ENCODE assay signal across 1 cellular context in the genomic region with DNA sequence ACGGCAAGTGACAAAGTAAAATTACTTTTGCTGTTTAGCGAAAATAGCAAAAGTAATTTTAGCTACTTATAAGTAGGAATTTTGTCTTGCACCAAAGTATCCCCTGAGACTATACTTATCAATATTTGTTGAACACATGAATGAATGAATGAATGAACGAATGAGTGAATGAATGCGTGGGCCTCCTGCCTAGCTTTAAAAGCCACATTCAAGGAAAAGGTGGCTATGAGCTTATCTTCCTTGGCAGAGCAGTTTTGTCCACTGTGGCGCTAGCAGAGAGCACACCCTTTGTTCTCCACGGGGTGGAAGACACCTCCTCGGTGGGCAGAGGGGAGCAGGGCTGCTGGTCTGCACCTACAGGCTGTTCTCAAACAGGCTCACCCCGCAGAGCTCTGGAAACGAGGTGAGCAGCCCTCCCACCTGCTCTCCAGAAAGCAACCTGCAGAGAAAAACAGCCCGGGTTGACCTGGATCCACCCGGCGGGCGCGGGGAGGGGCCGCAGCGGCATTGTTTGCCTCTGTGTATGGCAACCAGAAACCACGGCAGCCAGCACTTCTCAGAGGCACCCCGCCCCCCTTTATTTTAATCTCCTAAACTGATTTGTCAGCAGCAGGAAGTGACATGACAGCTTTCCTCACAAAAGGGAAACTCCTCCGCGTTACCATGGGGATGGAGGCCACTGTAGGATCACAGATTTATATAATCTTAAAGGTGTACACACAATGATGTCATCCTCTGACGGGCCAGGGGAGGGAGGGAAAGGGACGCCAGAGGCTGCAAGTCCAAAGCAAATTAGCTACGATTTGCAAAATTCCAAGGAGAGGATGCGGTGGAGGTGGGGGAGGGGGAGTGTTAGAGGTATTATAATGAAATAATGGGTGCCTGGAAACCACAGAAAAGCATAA.
A peak's percentile ranks its signal among the peaks of the same experiment; 100 is the strongest.
TF ChIP-seq lines count a peak whose summit lies in the region.

No MANE protein-coding gene starts in this region.

TF ChIP-seq in K562, 482 proteins besides CTCF, POLR2A, EP300 and RAD21 (continued from another document):
- TF ChIP-seq SP2 (IDR thresholded peaks at IDR 0.05; ENCODE audit: extremely low read depth, low read depth, low read length, poor library complexity, severe bottlenecking) (no peak), TFAM (CRISPR knock-in tag; conservative IDR thresholded peaks at IDR 0.05) (no peak), ZNF263 (CRISPR knock-in tag; IDR thresholded peaks at IDR 0.05; ENCODE audit: borderline replicate concordance) (0 out of 2 replicates have a peak, but pooled peaks have one; percentile 9), VEZF1 (CRISPR knock-in tag; IDR thresholded peaks at IDR 0.05) (peak; percentile 95), ZBTB11 (CRISPR knock-in tag; IDR thresholded peaks at IDR 0.05) (0 out of 6 replicates have a peak, but pooled peaks of 1 of the 3 experiments have one; percentile 20), SAFB2 (IDR thresholded peaks at IDR 0.05; ENCODE audit: borderline replicate concordance, low read depth, low read length, severe bottlenecking) (no peak), JUNB (CRISPR knock-in tag; conservative IDR thresholded peaks at IDR 0.05) (no peak), NBN (IDR thresholded peaks at IDR 0.05; ENCODE audit: low read depth) (peak; percentile 51; the same call in 1 of the 2 replicates), KAT2B (IDR thresholded peaks at IDR 0.05; ENCODE audit: low read depth, low read length) (no peak), TEAD1 (CRISPR knock-in tag; IDR thresholded peaks at IDR 0.05) (no peak; a peak in 1 of 4 replicates), MBD2 (IDR thresholded peaks at IDR 0.05; ENCODE audit: borderline replicate concordance, low read depth) (peak; percentile 53; the same call in 1 of the 2 replicates), RB1 (IDR thresholded peaks at IDR 0.05; ENCODE audit: low read depth) (peak; percentile 40; the same call in 1 of the 2 replicates), ARNT (IDR thresholded peaks at IDR 0.05) (peak in 1 of 2 experiments; percentile 32; a peak in 1 of 4 replicates), BACH1 (tag; IDR thresholded peaks at IDR 0.05) (no peak), CCAR2 (IDR thresholded peaks at IDR 0.05; ENCODE audit: low read depth, low read length) (no peak), BRD4 (IDR thresholded peaks at IDR 0.05) (no peak), TCF3 (CRISPR knock-in tag; IDR thresholded peaks at IDR 0.05) (0 out of 2 replicates have a peak, but pooled peaks have one; percentile 25), MAFF (IDR thresholded peaks at IDR 0.05; ENCODE audit: low read length) (peak; percentile 76), DACH1 (IDR thresholded peaks at IDR 0.05; ENCODE audit: partially characterized antibody) (no peak), CBX1 (IDR thresholded peaks at IDR 0.05; ENCODE audit: low read depth) (0 out of 2 replicates have a peak, but pooled peaks have one; percentile 5), PRDM10 (IDR thresholded peaks at IDR 0.05; ENCODE audit: partially characterized antibody) (no peak)
- TF ChIP-seq, protein P1, sequence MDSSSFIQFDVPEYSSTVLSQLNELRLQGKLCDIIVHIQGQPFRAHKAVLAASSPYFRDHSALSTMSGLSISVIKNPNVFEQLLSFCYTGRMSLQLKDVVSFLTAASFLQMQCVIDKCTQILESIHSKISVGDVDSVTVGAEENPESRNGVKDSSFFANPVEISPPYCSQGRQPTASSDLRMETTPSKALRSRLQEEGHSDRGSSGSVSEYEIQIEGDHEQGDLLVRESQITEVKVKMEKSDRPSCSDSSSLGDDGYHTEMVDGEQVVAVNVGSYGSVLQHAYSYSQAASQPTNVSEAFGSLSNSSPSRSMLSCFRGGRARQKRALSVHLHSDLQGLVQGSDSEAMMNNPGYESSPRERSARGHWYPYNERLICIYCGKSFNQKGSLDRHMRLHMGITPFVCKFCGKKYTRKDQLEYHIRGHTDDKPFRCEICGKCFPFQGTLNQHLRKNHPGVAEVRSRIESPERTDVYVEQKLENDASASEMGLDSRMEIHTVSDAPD (CRISPR knock-in tag; IDR thresholded peaks at IDR 0.05), result no peak
- TF ChIP-seq, protein P2, sequence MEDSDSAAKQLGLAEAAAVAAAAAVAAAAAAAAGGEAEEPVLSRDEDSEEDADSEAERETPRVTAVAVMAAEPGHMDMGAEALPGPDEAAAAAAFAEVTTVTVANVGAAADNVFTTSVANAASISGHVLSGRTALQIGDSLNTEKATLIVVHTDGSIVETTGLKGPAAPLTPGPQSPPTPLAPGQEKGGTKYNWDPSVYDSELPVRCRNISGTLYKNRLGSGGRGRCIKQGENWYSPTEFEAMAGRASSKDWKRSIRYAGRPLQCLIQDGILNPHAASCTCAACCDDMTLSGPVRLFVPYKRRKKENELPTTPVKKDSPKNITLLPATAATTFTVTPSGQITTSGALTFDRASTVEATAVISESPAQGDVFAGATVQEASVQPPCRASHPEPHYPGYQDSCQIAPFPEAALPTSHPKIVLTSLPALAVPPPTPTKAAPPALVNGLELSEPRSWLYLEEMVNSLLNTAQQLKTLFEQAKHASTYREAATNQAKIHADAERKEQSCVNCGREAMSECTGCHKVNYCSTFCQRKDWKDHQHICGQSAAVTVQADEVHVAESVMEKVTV (CRISPR knock-in tag; IDR thresholded peaks at IDR 0.05), result no peak
- TF ChIP-seq, protein P3, sequence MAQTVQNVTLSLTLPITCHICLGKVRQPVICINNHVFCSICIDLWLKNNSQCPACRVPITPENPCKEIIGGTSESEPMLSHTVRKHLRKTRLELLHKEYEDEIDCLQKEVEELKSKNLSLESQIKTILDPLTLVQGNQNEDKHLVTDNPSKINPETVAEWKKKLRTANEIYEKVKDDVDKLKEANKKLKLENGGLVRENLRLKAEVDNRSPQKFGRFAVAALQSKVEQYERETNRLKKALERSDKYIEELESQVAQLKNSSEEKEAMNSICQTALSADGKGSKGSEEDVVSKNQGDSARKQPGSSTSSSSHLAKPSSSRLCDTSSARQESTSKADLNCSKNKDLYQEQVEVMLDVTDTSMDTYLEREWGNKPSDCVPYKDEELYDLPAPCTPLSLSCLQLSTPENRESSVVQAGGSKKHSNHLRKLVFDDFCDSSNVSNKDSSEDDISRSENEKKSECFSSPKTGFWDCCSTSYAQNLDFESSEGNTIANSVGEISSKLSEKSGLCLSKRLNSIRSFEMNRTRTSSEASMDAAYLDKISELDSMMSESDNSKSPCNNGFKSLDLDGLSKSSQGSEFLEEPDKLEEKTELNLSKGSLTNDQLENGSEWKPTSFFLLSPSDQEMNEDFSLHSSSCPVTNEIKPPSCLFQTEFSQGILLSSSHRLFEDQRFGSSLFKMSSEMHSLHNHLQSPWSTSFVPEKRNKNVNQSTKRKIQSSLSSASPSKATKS (CRISPR knock-in tag; IDR thresholded peaks at IDR 0.05), result no peak
- TF ChIP-seq, protein P4, sequence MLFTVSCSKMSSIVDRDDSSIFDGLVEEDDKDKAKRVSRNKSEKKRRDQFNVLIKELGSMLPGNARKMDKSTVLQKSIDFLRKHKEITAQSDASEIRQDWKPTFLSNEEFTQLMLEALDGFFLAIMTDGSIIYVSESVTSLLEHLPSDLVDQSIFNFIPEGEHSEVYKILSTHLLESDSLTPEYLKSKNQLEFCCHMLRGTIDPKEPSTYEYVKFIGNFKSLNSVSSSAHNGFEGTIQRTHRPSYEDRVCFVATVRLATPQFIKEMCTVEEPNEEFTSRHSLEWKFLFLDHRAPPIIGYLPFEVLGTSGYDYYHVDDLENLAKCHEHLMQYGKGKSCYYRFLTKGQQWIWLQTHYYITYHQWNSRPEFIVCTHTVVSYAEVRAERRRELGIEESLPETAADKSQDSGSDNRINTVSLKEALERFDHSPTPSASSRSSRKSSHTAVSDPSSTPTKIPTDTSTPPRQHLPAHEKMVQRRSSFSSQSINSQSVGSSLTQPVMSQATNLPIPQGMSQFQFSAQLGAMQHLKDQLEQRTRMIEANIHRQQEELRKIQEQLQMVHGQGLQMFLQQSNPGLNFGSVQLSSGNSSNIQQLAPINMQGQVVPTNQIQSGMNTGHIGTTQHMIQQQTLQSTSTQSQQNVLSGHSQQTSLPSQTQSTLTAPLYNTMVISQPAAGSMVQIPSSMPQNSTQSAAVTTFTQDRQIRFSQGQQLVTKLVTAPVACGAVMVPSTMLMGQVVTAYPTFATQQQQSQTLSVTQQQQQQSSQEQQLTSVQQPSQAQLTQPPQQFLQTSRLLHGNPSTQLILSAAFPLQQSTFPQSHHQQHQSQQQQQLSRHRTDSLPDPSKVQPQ (CRISPR knock-in tag; IDR thresholded peaks at IDR 0.05; ENCODE audit: borderline replicate concordance), result no peak
- TF ChIP-seq, protein P5, sequence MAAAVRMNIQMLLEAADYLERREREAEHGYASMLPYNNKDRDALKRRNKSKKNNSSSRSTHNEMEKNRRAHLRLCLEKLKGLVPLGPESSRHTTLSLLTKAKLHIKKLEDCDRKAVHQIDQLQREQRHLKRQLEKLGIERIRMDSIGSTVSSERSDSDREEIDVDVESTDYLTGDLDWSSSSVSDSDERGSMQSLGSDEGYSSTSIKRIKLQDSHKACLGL (CRISPR knock-in tag; IDR thresholded peaks at IDR 0.05; ENCODE audit: borderline replicate concordance, poor library complexity, severe bottlenecking), result no peak
- TF ChIP-seq, protein P6, sequence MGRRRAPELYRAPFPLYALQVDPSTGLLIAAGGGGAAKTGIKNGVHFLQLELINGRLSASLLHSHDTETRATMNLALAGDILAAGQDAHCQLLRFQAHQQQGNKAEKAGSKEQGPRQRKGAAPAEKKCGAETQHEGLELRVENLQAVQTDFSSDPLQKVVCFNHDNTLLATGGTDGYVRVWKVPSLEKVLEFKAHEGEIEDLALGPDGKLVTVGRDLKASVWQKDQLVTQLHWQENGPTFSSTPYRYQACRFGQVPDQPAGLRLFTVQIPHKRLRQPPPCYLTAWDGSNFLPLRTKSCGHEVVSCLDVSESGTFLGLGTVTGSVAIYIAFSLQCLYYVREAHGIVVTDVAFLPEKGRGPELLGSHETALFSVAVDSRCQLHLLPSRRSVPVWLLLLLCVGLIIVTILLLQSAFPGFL (CRISPR knock-in tag; IDR thresholded peaks at IDR 0.05), result no peak
